In the genomic region with DNA sequence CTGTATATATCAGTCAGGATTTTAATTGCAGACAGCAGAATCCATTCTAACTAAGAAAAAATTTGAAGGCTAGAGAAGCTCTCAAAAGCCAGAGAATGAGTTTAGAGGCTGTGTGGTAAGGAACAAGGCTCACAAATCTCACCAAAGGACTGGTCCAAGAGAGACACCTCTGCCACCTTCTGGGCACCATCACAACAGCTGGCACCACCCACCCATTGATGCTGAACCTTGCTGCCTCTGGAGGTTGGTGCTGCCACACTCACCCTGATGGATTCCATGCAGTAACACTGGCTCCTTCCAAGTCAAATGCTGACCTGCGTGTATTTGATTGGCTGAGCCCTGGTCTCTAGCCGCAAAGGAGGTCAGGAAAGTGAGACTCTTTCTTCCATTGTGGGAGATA, we compare ENCODE assay signal across 1 cellular context.
TF ChIP-seq lines count a peak whose summit lies in the region.

No MANE protein-coding gene starts in this region.

TF ChIP-seq in HepG2, 621 proteins besides CTCF, POLR2A, EP300 and RAD21 (continued from another document):
- TF ChIP-seq, protein P1, sequence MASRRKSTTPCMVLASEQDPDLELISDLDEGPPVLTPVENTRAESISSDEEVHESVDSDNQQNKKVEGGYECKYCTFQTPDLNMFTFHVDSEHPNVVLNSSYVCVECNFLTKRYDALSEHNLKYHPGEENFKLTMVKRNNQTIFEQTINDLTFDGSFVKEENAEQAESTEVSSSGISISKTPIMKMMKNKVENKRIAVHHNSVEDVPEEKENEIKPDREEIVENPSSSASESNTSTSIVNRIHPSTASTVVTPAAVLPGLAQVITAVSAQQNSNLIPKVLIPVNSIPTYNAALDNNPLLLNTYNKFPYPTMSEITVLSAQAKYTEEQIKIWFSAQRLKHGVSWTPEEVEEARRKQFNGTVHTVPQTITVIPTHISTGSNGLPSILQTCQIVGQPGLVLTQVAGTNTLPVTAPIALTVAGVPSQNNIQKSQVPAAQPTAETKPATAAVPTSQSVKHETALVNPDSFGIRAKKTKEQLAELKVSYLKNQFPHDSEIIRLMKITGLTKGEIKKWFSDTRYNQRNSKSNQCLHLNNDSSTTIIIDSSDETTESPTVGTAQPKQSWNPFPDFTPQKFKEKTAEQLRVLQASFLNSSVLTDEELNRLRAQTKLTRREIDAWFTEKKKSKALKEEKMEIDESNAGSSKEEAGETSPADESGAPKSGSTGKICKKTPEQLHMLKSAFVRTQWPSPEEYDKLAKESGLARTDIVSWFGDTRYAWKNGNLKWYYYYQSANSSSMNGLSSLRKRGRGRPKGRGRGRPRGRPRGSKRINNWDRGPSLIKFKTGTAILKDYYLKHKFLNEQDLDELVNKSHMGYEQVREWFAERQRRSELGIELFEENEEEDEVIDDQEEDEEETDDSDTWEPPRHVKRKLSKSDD (CRISPR knock-in tag; IDR thresholded peaks at IDR 0.05; ENCODE audit: low read depth), result no peak
- no peak for TF ChIP-seq ZNF670 (CRISPR knock-in tag; IDR thresholded peaks at IDR 0.05; ENCODE audit: borderline replicate concordance)
- no peak for TF ChIP-seq ZNF577 (CRISPR knock-in tag; IDR thresholded peaks at IDR 0.05; ENCODE audit: borderline replicate concordance, low read depth)
- no peak for TF ChIP-seq RNF2 (conservative IDR thresholded peaks at IDR 0.05; ENCODE audit: low read depth)
- no peak for TF ChIP-seq AGO1 (IDR thresholded peaks at IDR 0.05; ENCODE audit: low read depth, low read length, poor library complexity, severe bottlenecking)
- no peak for TF ChIP-seq ZNF547 (CRISPR knock-in tag; IDR thresholded peaks at IDR 0.05)
- TF ChIP-seq, protein P2, sequence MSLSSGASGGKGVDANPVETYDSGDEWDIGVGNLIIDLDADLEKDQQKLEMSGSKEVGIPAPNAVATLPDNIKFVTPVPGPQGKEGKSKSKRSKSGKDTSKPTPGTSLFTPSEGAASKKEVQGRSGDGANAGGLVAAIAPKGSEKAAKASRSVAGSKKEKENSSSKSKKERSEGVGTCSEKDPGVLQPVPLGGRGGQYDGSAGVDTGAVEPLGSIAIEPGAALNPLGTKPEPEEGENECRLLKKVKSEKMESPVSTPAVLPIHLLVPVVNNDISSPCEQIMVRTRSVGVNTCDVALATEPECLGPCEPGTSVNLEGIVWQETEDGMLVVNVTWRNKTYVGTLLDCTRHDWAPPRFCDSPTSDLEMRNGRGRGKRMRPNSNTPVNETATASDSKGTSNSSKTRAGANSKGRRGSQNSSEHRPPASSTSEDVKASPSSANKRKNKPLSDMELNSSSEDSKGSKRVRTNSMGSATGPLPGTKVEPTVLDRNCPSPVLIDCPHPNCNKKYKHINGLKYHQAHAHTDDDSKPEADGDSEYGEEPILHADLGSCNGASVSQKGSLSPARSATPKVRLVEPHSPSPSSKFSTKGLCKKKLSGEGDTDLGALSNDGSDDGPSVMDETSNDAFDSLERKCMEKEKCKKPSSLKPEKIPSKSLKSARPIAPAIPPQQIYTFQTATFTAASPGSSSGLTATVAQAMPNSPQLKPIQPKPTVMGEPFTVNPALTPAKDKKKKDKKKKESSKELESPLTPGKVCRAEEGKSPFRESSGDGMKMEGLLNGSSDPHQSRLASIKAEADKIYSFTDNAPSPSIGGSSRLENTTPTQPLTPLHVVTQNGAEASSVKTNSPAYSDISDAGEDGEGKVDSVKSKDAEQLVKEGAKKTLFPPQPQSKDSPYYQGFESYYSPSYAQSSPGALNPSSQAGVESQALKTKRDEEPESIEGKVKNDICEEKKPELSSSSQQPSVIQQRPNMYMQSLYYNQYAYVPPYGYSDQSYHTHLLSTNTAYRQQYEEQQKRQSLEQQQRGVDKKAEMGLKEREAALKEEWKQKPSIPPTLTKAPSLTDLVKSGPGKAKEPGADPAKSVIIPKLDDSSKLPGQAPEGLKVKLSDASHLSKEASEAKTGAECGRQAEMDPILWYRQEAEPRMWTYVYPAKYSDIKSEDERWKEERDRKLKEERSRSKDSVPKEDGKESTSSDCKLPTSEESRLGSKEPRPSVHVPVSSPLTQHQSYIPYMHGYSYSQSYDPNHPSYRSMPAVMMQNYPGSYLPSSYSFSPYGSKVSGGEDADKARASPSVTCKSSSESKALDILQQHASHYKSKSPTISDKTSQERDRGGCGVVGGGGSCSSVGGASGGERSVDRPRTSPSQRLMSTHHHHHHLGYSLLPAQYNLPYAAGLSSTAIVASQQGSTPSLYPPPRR (CRISPR knock-in tag; IDR thresholded peaks at IDR 0.05; ENCODE audit: borderline replicate concordance), result no peak
- TF ChIP-seq ZBTB38 (CRISPR knock-in tag; IDR thresholded peaks at IDR 0.05), result no peak
